30 cellular contexts compared by ENCODE assay signal in genomic region chrX:109614951-109615350, GRCh38. TPM values are rescaled to one million over a fixed set of nuclear protein-coding genes. Genes with fewer than 3 reads are reported as not detected.
"Had no signal": no experiment of that assay in that cellular context is flagged by ENCODE, and none has a peak within 500 bp of the region (broad histone marks: within the 10 kb centered on the region; RNA-seq: fewer than 3 reads in every experiment).

No MANE protein-coding gene starts in this region.

- H3K27ac ChIP-seq: body of pancreas, esophagus muscularis mucosa, foreskin keratinocyte, gastrocnemius medialis, VCaP had no signal

- ATAC-seq: activated T-cell treated with anti-CD3 and anti-CD28 coated beads, Interleukin-2, amount 50 U/mL, for 4 hours; activated T-helper 17 cell treated with anti-CD3 and anti-CD28 coated beads, Interleukin-2, amount 50 U/mL, for 72 hours; body of pancreas; effector memory CD8-positive, alpha-beta T cell; foreskin keratinocyte; gastrocnemius medialis; T-helper 17 cell; WTC11 had no signal

- H3K4me1 ChIP-seq: body of pancreas, esophagus muscularis mucosa, foreskin keratinocyte, gastrocnemius medialis had no signal

- H3K9me3 ChIP-seq: body of pancreas, esophagus muscularis mucosa, gastrocnemius medialis had no signal

- H3K4me3 ChIP-seq: body of pancreas, esophagus muscularis mucosa, gastrocnemius medialis had no signal

- H3K27me3 ChIP-seq: body of pancreas, esophagus muscularis mucosa, foreskin keratinocyte had no signal

- DNase-seq: activated CD4-positive, alpha-beta memory T cell treated with anti-CD3 and anti-CD28 coated beads, Interleukin-2, amount 10 ng/mL, durations not matched to agents 7 days and 5 days; activated CD4-positive, alpha-beta T cell treated with anti-CD3 and anti-CD28 coated beads for 1 hour; activated CD4-positive, alpha-beta T cell treated with anti-CD3 and anti-CD28 coated beads for 4 hours; activated CD4-positive, alpha-beta T cell treated with anti-CD3 and anti-CD28 coated beads, Interleukin-2, amount 10 ng/mL, durations not matched to agents 7 days and 5 days; activated CD4-positive, alpha-beta T cell treated with anti-CD3 and anti-CD28 coated beads, Interleukin-2, amount 50 U/mL, for 4 hours; activated CD8-positive, alpha-beta memory T cell treated with anti-CD3 and anti-CD28 coated beads for 24 hours; activated effector memory CD4-positive, alpha-beta T cell treated with Interleukin-2 at 50 U/mL for 16 hours; activated gamma-delta T cell treated with Interleukin-2 at 50 U/mL for 16 hours; activated naive CD4-positive, alpha-beta T cell treated with anti-CD3 and anti-CD28 coated beads, Interleukin-2, amount 50 U/mL, for 16 hours; activated naive CD4-positive, alpha-beta T cell treated with Interleukin-2 at 50 U/mL for 16 hours; activated T-cell treated with anti-CD3 and anti-CD28 coated beads, Interleukin-2, amount 50 U/mL, for 4 hours; amniotic stem cell; anterior cingulate cortex; body of pancreas; caudate nucleus; cortex of kidney; dermis blood vessel endothelial cell; effector CD4-positive, alpha-beta T cell; effector memory CD8-positive, alpha-beta T cell; erythroblast; foreskin keratinocyte; gastrocnemius medialis; glutamatergic neuron; T-helper 1 cell; T-helper 17 cell; T1000 had no signal

- H3K36me3 ChIP-seq: esophagus muscularis mucosa, gastrocnemius medialis had no signal

RNA-seq across cellular contexts. Expression of gene KCNE5, which starts 10.0 kb away (rescaled TPM):
- total RNA-seq: body of pancreas, dermis blood vessel endothelial cell, esophagus muscularis mucosa had no signal
